ENCODE assay signal across 9 cellular contexts in genomic region chr4:80492761-80493160, GRCh38.
DNase-seq lines count a peak whose midpoint lies in the region; ATAC-seq, FAIRE-seq and TF ChIP-seq lines count a peak whose summit lies in the region.
"Had no signal": no experiment of that assay in that cellular context is flagged by ENCODE, and none has a peak within 500 bp of the region (broad histone marks: within the 10 kb centered on the region; RNA-seq: fewer than 3 reads in every experiment).

No MANE protein-coding gene starts in this region.

- no peaks in the 10 kb centered on the region for H3K9me3 ChIP-seq in right lobe of liver
- no peaks in the 10 kb centered on the region; the same call in 1 of the 2 replicates for H3K9me3 ChIP-seq in HepG2 (ENCODE audit: low read length)

- CTCF ChIA-PET in HepG2 (lab: Yijun Ruan, JAX; ENCODE audit: low intra/inter-chr PET ratio, low total read pairs) = no interaction called here

- H3K79me2 ChIP-seq in HepG2 (ENCODE audit: insufficient read depth, low read length) = no peaks in the 10 kb centered on the region

- no peak overlapping the region for H3K4me3 ChIP-seq in right lobe of liver
- no peak overlapping the region for H3K4me3 ChIP-seq in HepG2 (replicated peaks in 1 of 3; ENCODE audit: insufficient read depth in 1 of 3, low read depth in 2 of 3, low read length in 3 of 3)

- POLR2A ChIA-PET in HepG2 (lab: Yijun Ruan, JAX) = no interaction called here

- TF ChIP-seq EP300 in HepG2 (IDR thresholded peaks at IDR 0.05; ENCODE audit: low read depth in 2 of 2, low read length in 2 of 2) (no peak), HepG2 (CRISPR knock-in tag; IDR thresholded peaks at IDR 0.05; ENCODE audit: borderline replicate concordance) (no peak)

- no peaks in the 10 kb centered on the region for H3K27me3 ChIP-seq in right lobe of liver
- H3K27me3 ChIP-seq in HepG2 (ENCODE audit: control insufficient read depth in 1 of 2, insufficient read depth in 2 of 2, low read length in 2 of 2) = no peaks in the 10 kb centered on the region

- no TSS peak for BruUV-seq in HepG2 (replicated peaks; lab: Mats Ljungman, UMichigan)

- H3K9ac ChIP-seq in HepG2 (ENCODE audit: insufficient read depth, low read depth, low read length) = no peak overlapping the region

- TF ChIP-seq POLR2A in right lobe of liver (IDR thresholded peaks at IDR 0.05) (no peak), HepG2 (IDR thresholded peaks at IDR 0.05; ENCODE audit: insufficient read depth in 1 of 2, low read depth in 2 of 2, low read length in 2 of 2) (no peak)

- H4K20me1 ChIP-seq in HepG2 (ENCODE audit: insufficient read depth, low read length) = no peaks in the 10 kb centered on the region

- H3K36me3 Mint-ChIP-seq in central memory CD8-positive, alpha-beta T cell (ENCODE audit: insufficient read depth) = peaks cover 2% of the 10 kb centered on the region

- H3K9me3 Mint-ChIP-seq in central memory CD8-positive, alpha-beta T cell = peaks cover 14% of the 10 kb centered on the region

- H3K27ac Mint-ChIP-seq in central memory CD8-positive, alpha-beta T cell (ENCODE audit: low read depth) = peak overlapping the region; percentile 84

- TF ChIP-seq CTCF in right lobe of liver (IDR thresholded peaks at IDR 0.05) (no peak), HepG2 (CRISPR knock-in tag; IDR thresholded peaks at IDR 0.05) (no peak)

- intact Hi-C loops in right lobe of liver (cut with DNase I) (no loop called here), HepG2 (cut with micrococcal nuclease; ENCODE audit: unreplicated experiment) (no loop called here)

- no peaks in the 10 kb centered on the region for H3K36me3 ChIP-seq in right lobe of liver
- no peaks in the 10 kb centered on the region for H3K36me3 ChIP-seq in HepG2 (replicated peaks in 1 of 2; ENCODE audit: control insufficient read depth in 1 of 2, insufficient read depth in 2 of 2, low read length in 2 of 2)

- no peaks in the 10 kb centered on the region for H3K27me3 Mint-ChIP-seq in central memory CD8-positive, alpha-beta T cell

- peaks cover 26% of the 10 kb centered on the region for H3K4me1 Mint-ChIP-seq in central memory CD8-positive, alpha-beta T cell

- WGBS in right lobe of liver (ENCODE audit: insufficient coverage, low coverage, low lambda C conversion rate, missing lambda C conversion rate) = 14% methylated on average over 1 of the region's 1 CpG
- WGBS in HepG2 (ENCODE audit: low lambda C conversion rate) = 0% methylated on average over 1 of the region's 1 CpG

- no peak overlapping the region for H2AFZ ChIP-seq in HepG2 (ENCODE audit: low read length)

- DNase-seq in right lobe of liver (no peak), HepG2 (ENCODE audit: low spot score) (no peak), T-helper 9 cell (peak; percentile 24), ureter (ENCODE audit: low spot score) (peak; percentile 49), GM19240 (ENCODE audit: insufficient read length, low spot score) (no peak), dermis blood vessel endothelial cell (no peak)
- peak in 1 of 2 donors; percentile 51 for DNase-seq in central memory CD8-positive, alpha-beta T cell (ENCODE audit: low spot score in 2 of 2)
- DNase-seq: NCI-H1105 had no signal

- FAIRE-seq in HepG2 (lab: Jason Lieb, UNC) = no peak

- H3K27ac ChIP-seq in right lobe of liver (no peak overlapping the region), HepG2 (ENCODE audit: extremely low read length, insufficient read depth, low read length) (no peak overlapping the region)

- no peak overlapping the region for H3K4me2 ChIP-seq in HepG2 (ENCODE audit: low read depth, low read length)

- ATAC-seq in right lobe of liver (peak in 3 of 4 donors; percentile 55 to 61 (median 55)), HepG2 (no peak), HG03521 (IDR thresholded peaks at IDR 0.05; ENCODE audit: unreplicated experiment) (no peak)
- peak; percentile 97 for ATAC-seq in central memory CD8-positive, alpha-beta T cell (replicated peaks; ENCODE audit: extremely low read depth, poor library complexity, severe bottlenecking)

- H3K4me1 ChIP-seq in right lobe of liver (no peaks in the 10 kb centered on the region), HepG2 (ENCODE audit: insufficient read depth, low read length) (no peaks in the 10 kb centered on the region)

- TF ChIP-seq RAD21 in HepG2 (CRISPR knock-in tag; IDR thresholded peaks at IDR 0.05) = no peak

- peak overlapping the region; percentile 22 for H3K4me3 Mint-ChIP-seq in central memory CD8-positive, alpha-beta T cell

- in situ Hi-C loops in HepG2 (cut with HindIII; ENCODE audit: extremely low pct_ligation_motif_present, low pct_unique_long_range_greater_than_20kb) = no loop called here

TF ChIP-seq in HepG2, 621 proteins besides CTCF, POLR2A, EP300 and RAD21:
- TF ChIP-seq NFATC3 (CRISPR knock-in tag; IDR thresholded peaks at IDR 0.05) (no peak), DR1 (CRISPR knock-in tag; IDR thresholded peaks at IDR 0.05) (no peak), SNAPC2 (CRISPR knock-in tag; IDR thresholded peaks at IDR 0.05) (no peak), SOX13 (IDR thresholded peaks at IDR 0.05) (no peak), SOX13 (CRISPR knock-in tag; conservative IDR thresholded peaks at IDR 0.05 in 1 of 2, IDR thresholded peaks at IDR 0.05 in 1 of 2) (no peak), ZNF674 (CRISPR knock-in tag; IDR thresholded peaks at IDR 0.05; ENCODE audit: low read depth) (no peak)

Comparison
In these comparisons a context has a peak if more than half of its experiments do, and no peak if none do; other contexts are left out.
1. ATAC-seq: peak in right lobe of liver (3 of 4) and central memory CD8-positive, alpha-beta T cell (single experiment); none in HepG2 (single experiment) and HG03521 (single experiment).
2. DNase-seq: peak in T-helper 9 cell (single experiment) and ureter (single experiment); none in right lobe of liver (0 of 3), HepG2 (single experiment), GM19240 (single experiment) and dermis blood vessel endothelial cell (single experiment).